ENCODE assay signal across 8 cellular contexts in genomic region chr7:112449353-112449752, GRCh38. TPM values are rescaled to one million over a fixed set of nuclear protein-coding genes. Genes with fewer than 3 reads are reported as not detected.
DNase-seq lines count a peak whose midpoint lies in the region; ATAC-seq and TF ChIP-seq lines count a peak whose summit lies in the region.

No MANE protein-coding gene starts in this region.

- no peaks in the 10 kb centered on the region for H3K9me3 Mint-ChIP-seq in activated CD8-positive, alpha-beta T cell treated with anti-CD3 and anti-CD28 coated beads for 36 hours

- peak; percentile 35 for ATAC-seq in activated CD8-positive, alpha-beta T cell treated with anti-CD3 and anti-CD28 coated beads for 36 hours
- no peak for ATAC-seq in HG02852 (IDR thresholded peaks at IDR 0.05; ENCODE audit: unreplicated experiment)
- no peak for ATAC-seq in HG02970 (IDR thresholded peaks at IDR 0.05; ENCODE audit: low FRiP score, unreplicated experiment)

- no peak for TF ChIP-seq POLR2A in erythroblast (IDR thresholded peaks at IDR 0.05; ENCODE audit: low read length)

- H3K9me3 ChIP-seq in AG04450 (ENCODE audit: control insufficient read depth, insufficient read depth, low read length): peaks cover 3% of the 10 kb centered on the region; the same call in 1 of the 2 replicates

- peaks cover 36% of the 10 kb centered on the region for H3K4me1 Mint-ChIP-seq in activated CD8-positive, alpha-beta T cell treated with anti-CD3 and anti-CD28 coated beads for 36 hours (ENCODE audit: low read depth)

- DNase-seq in AG04450 (ENCODE audit: low read depth, low spot score) (no peak), HT1080 (ENCODE audit: low read depth) (peak; percentile 76), erythroblast (lab: John Stamatoyannopoulos, UW) (peak; percentile 11 to 37), pons (ENCODE audit: low spot score) (peak; percentile 15), COR-L47 (lab: John Stamatoyannopoulos, UW) (no peak)
- peak; percentile 77 for DNase-seq in activated CD8-positive, alpha-beta T cell treated with anti-CD3 and anti-CD28 coated beads for 36 hours

- peak overlapping the region; percentile 97 for H3K4me3 Mint-ChIP-seq in activated CD8-positive, alpha-beta T cell treated with anti-CD3 and anti-CD28 coated beads for 36 hours

- intact Hi-C loops in activated CD8-positive, alpha-beta T cell treated with anti-CD3 and anti-CD28 coated beads for 36 hours (cut with micrococcal nuclease): loop anchor here (2.0 to 5.0 kb wide), 2 partner anchors 57 to 242 kb away; partner anchors contain the start of genes DOCK4 and ZNF277

- no peak for TF ChIP-seq CTCF in AG04450 (IDR thresholded peaks at IDR 0.05; ENCODE audit: low read depth, low read length)
- no peak for TF ChIP-seq CTCF in activated CD8-positive, alpha-beta T cell treated with anti-CD3 and anti-CD28 coated beads for 36 hours (IDR thresholded peaks at IDR 0.05)

- no peak overlapping the region for H3K27ac ChIP-seq in AG04450 (ENCODE audit: low read depth, low read length)

- CTCF ChIA-PET in AG04450 (lab: Charles Lee): interaction anchor here (0.9 kb wide), 1 partner anchor 708 kb away, joined by 4 read pairs; no protein-coding TSS in a partner anchor
- CTCF ChIA-PET in activated CD8-positive, alpha-beta T cell treated with anti-CD3 and anti-CD28 coated beads for 36 hours (lab: Charles Lee): no interaction called here

- H3K27me3 Mint-ChIP-seq in activated CD8-positive, alpha-beta T cell treated with anti-CD3 and anti-CD28 coated beads for 36 hours: no peaks in the 10 kb centered on the region

- peak overlapping the region; percentile 97 for H3K4me3 ChIP-seq in AG04450 (ENCODE audit: low read depth, low read length)

- H3K36me3 Mint-ChIP-seq in activated CD8-positive, alpha-beta T cell treated with anti-CD3 and anti-CD28 coated beads for 36 hours (ENCODE audit: low read depth): peaks cover 7% of the 10 kb centered on the region

- no peaks in the 10 kb centered on the region for H3K27me3 ChIP-seq in AG04450 (ENCODE audit: control insufficient read depth, insufficient read depth, low read length)

- POLR2A ChIA-PET in AG04450 (lab: Yijun Ruan, JAX): no interaction called here
- POLR2A ChIA-PET in activated CD8-positive, alpha-beta T cell treated with anti-CD3 and anti-CD28 coated beads for 36 hours (lab: Charles Lee): interaction anchor here (0.6 to 4.2 kb wide), 10 partner anchors 9 to 345 kb away, joined by 3 to 30 read pairs (median 10); partner anchors contain the start of genes DOCK4 and ZNF277

- peak overlapping the region; percentile 99 for H3K27ac Mint-ChIP-seq in activated CD8-positive, alpha-beta T cell treated with anti-CD3 and anti-CD28 coated beads for 36 hours

RNA-seq across cellular contexts. Expression of gene IFRD1, which starts 0.9 kb away (rescaled TPM):
- polyA plus RNA-seq in AG04450 (2011; rRNA removed): 35.4 and 46.9 TPM in 2 replicates
- 14.0 and 21.4 TPM in 2 replicates for polyA minus RNA-seq in AG04450 (2011; rRNA and poly(A)+ RNA removed)
- total RNA-seq in HT1080 (2014; rRNA removed; shearing (Covaris generic)): 33.7 and 35.7 TPM in 2 replicates
- polyA plus RNA-seq in HT1080 (2015; cell fraction: cytosol; rRNA removed): 39.2 and 45.8 TPM in 2 replicates
- polyA plus RNA-seq in HT1080 (2015; cell fraction: nucleus; rRNA removed): 73.0 and 80.3 TPM in 2 replicates
- 10 to 100 TPM; 54.1 to 54.5 TPM for total RNA-seq in activated CD8-positive, alpha-beta T cell treated with anti-CD3 and anti-CD28 coated beads for 36 hours

RNA-seq across cellular contexts. Expression of gene LSMEM1, which starts 31.4 kb away (rescaled TPM):
- 0.43 and 0.60 TPM in 2 replicates for polyA plus RNA-seq in AG04450 (2011; rRNA removed)
- 0.87 TPM in 1 of 2 replicates, not detected in the other for polyA minus RNA-seq in AG04450 (2011; rRNA and poly(A)+ RNA removed)
- total RNA-seq in HT1080 (2014; rRNA removed; shearing (Covaris generic)): 0.37 and 0.43 TPM in 2 replicates
- polyA plus RNA-seq in HT1080 (2015; cell fraction: cytosol; rRNA removed): 0.17 and 0.50 TPM in 2 replicates
- polyA plus RNA-seq in HT1080 (2015; cell fraction: nucleus; rRNA removed): 1.4 and 4.2 TPM in 2 replicates
- under 1 TPM; 0.52 to 0.96 TPM for total RNA-seq in activated CD8-positive, alpha-beta T cell treated with anti-CD3 and anti-CD28 coated beads for 36 hours

Comparison
In these comparisons a context has a peak if more than half of its experiments do, and no peak if none do; other contexts are left out.
1. DNase-seq: peak in HT1080 (single experiment), activated CD8-positive, alpha-beta T cell treated with anti-CD3 and anti-CD28 coated beads for 36 hours (single experiment), erythroblast (2 of 2) and pons (single experiment); none in AG04450 (single experiment) and COR-L47 (single experiment).